16 cellular contexts compared by ENCODE assay signal in genomic region chrX:22758807-22759481, GRCh38.
DNase-seq lines count a peak whose midpoint lies in the region; ATAC-seq, FAIRE-seq and TF ChIP-seq lines count a peak whose summit lies in the region.
"Had no signal": no experiment of that assay in that cellular context is flagged by ENCODE, and none has a peak within 500 bp of the region (broad histone marks: within the 10 kb centered on the region; RNA-seq: fewer than 3 reads in every experiment).

No MANE protein-coding gene starts in this region.

- no peaks in the 10 kb centered on the region for H4K20me1 ChIP-seq in astrocyte (ENCODE audit: insufficient read depth, low read length)
- no peaks in the 10 kb centered on the region for H4K20me1 ChIP-seq in smooth muscle cell (ENCODE audit: low read depth)

- no peaks in the 10 kb centered on the region for H3F3A ChIP-seq in smooth muscle cell (ENCODE audit: low read depth)

- ATAC-seq in GM18909 (IDR thresholded peaks at IDR 0.05; ENCODE audit: poor library complexity, unreplicated experiment) (peak; percentile 89), GM21723 (IDR thresholded peaks at IDR 0.05; ENCODE audit: unreplicated experiment) (peak; percentile 91), HG03095 (IDR thresholded peaks at IDR 0.05; ENCODE audit: unreplicated experiment) (peak; percentile 90)

- H3K79me2 ChIP-seq in astrocyte (ENCODE audit: insufficient read depth, low read length) (no peaks in the 10 kb centered on the region), smooth muscle cell (ENCODE audit: low read depth) (no peaks in the 10 kb centered on the region)

- H3K9me3 ChIP-seq in astrocyte (ENCODE audit: insufficient read depth, low read depth, low read length) (no peaks in the 10 kb centered on the region), smooth muscle cell (replicated peaks; ENCODE audit: low read depth) (no peaks in the 10 kb centered on the region), ovary (no peaks in the 10 kb centered on the region)
- H3K9me3 ChIP-seq: HAP-1 had no signal

- WGBS in smooth muscle cell (ENCODE audit: low lambda C conversion rate) = 78% methylated on average over 6 of the region's 6 CpGs
- WGBS in ovary, 3 donors = 62 to 71% (median 67%) methylated on average over 6 of the region's 6 CpGs

- H3K4me1 Mint-ChIP-seq in astrocyte (ENCODE audit: low read depth, unreplicated experiment) = no peaks in the 10 kb centered on the region
- H3K4me1 Mint-ChIP-seq: activated CD4-positive, alpha-beta T cell treated with anti-CD3 and anti-CD28 coated beads, Interleukin-2, amount 10 ng/mL, durations not matched to agents 24 days and 14 days; CD14-positive monocyte had no signal

- peak; percentile 55 for FAIRE-seq in astrocyte (lab: Jason Lieb, UNC)

- H3K4me3 Mint-ChIP-seq in astrocyte (ENCODE audit: unreplicated experiment) = no peak overlapping the region
- H3K4me3 Mint-ChIP-seq: activated CD4-positive, alpha-beta T cell treated with anti-CD3 and anti-CD28 coated beads, Interleukin-2, amount 10 ng/mL, durations not matched to agents 24 days and 14 days; CD14-positive monocyte had no signal

- H3K9ac ChIP-seq in astrocyte (ENCODE audit: low read length) (no peak overlapping the region), smooth muscle cell (ENCODE audit: low read depth) (no peak overlapping the region)

- H3K4me1 ChIP-seq in astrocyte (ENCODE audit: insufficient read depth, low read length) = no peaks in the 10 kb centered on the region
- no peaks in the 10 kb centered on the region for H3K4me1 ChIP-seq in smooth muscle cell (ENCODE audit: low read depth)
- H3K4me1 ChIP-seq in ovary (ENCODE audit: insufficient read depth) = no peaks in the 10 kb centered on the region
- H3K4me1 ChIP-seq: HAP-1 had no signal

- intact Hi-C loops in ovary (cut with DNase I) = no loop called here

- no peak for TF ChIP-seq EP300 in ovary (IDR thresholded peaks at IDR 0.05)

- no peak overlapping the region for H3K27ac Mint-ChIP-seq in astrocyte (ENCODE audit: unreplicated experiment)
- H3K27ac Mint-ChIP-seq: activated CD4-positive, alpha-beta T cell treated with anti-CD3 and anti-CD28 coated beads, Interleukin-2, amount 10 ng/mL, durations not matched to agents 24 days and 14 days; CD14-positive monocyte had no signal

- TF ChIP-seq CTCF in astrocyte (IDR thresholded peaks at IDR 0.05; ENCODE audit: insufficient read depth, low read depth, low read length) (no peak), foreskin fibroblast (IDR thresholded peaks at IDR 0.05; ENCODE audit: low read depth, low read length) (no peak), smooth muscle cell (IDR thresholded peaks at IDR 0.05; ENCODE audit: borderline replicate concordance, insufficient read depth, poor library complexity, severe bottlenecking) (no peak), ovary (IDR thresholded peaks at IDR 0.05) (no peak)

- no peaks in the 10 kb centered on the region for H3K27me3 Mint-ChIP-seq in astrocyte (ENCODE audit: low read depth, unreplicated experiment)
- H3K27me3 Mint-ChIP-seq: activated CD4-positive, alpha-beta T cell treated with anti-CD3 and anti-CD28 coated beads, Interleukin-2, amount 10 ng/mL, durations not matched to agents 24 days and 14 days had no signal

- H3K27ac ChIP-seq in astrocyte (ENCODE audit: low read depth, low read length) (no peak overlapping the region), smooth muscle cell (ENCODE audit: low read depth) (no peak overlapping the region), ovary (no peak overlapping the region)

- H2AFZ ChIP-seq in astrocyte (ENCODE audit: low read depth, low read length) (no peak overlapping the region), smooth muscle cell (ENCODE audit: low read depth) (no peak overlapping the region)

- DNase-seq in astrocyte (ENCODE audit: low read depth) (no peak), OCI-M2 (lab: John Stamatoyannopoulos, UW; ENCODE audit: unreplicated experiment) (no peak), foreskin fibroblast (no peak), smooth muscle cell (lab: John Stamatoyannopoulos, UW; ENCODE audit: unreplicated experiment) (no peak), ovary (no peak)
- DNase-seq: activated CD4-positive, alpha-beta T cell treated with anti-CD3 and anti-CD28 coated beads, Interleukin-2, amount 10 ng/mL, durations not matched to agents 24 days and 14 days; activated effector memory CD4-positive, alpha-beta T cell treated with anti-CD3 and anti-CD28 coated beads, Interleukin-2, amount 50 U/mL, for 16 hours; EL; NCI-H1048; NCI-H510A treated with DMSO at 0.1 percent for 48 hours; RPMI8226 had no signal

- H3K36me3 ChIP-seq in astrocyte (ENCODE audit: insufficient read depth, low read length) (no peaks in the 10 kb centered on the region), smooth muscle cell (ENCODE audit: low read depth) (no peaks in the 10 kb centered on the region), ovary (no peaks in the 10 kb centered on the region)
- H3K36me3 ChIP-seq: HAP-1 had no signal

- H3K4me3 ChIP-seq in astrocyte (ENCODE audit: insufficient read depth, low read depth, low read length) (no peak overlapping the region), foreskin fibroblast (ENCODE audit: low read depth in 1 of 2, low read length in 2 of 2) (no peak overlapping the region), smooth muscle cell (no peak overlapping the region), ovary (no peak overlapping the region)
- H3K4me3 ChIP-seq: HAP-1 had no signal

- no peaks in the 10 kb centered on the region for H3K27me3 ChIP-seq in astrocyte (ENCODE audit: insufficient read depth, low read length)
- H3K27me3 ChIP-seq in smooth muscle cell (ENCODE audit: low read depth) = no peaks in the 10 kb centered on the region
- H3K27me3 ChIP-seq in ovary = no peaks in the 10 kb centered on the region

- H3K4me2 ChIP-seq in astrocyte (ENCODE audit: low read length) (no peak overlapping the region), smooth muscle cell (no peak overlapping the region)

- no peak for TF ChIP-seq POLR2A in ovary (IDR thresholded peaks at IDR 0.05)

- H3K9me3 Mint-ChIP-seq in astrocyte (ENCODE audit: unreplicated experiment) = no peaks in the 10 kb centered on the region
- H3K9me3 Mint-ChIP-seq: activated CD4-positive, alpha-beta T cell treated with anti-CD3 and anti-CD28 coated beads, Interleukin-2, amount 10 ng/mL, durations not matched to agents 24 days and 14 days had no signal

- no peaks in the 10 kb centered on the region for H3K36me3 Mint-ChIP-seq in astrocyte (ENCODE audit: low read depth, unreplicated experiment)
- H3K36me3 Mint-ChIP-seq: CD14-positive monocyte had no signal
